In the genomic region with DNA sequence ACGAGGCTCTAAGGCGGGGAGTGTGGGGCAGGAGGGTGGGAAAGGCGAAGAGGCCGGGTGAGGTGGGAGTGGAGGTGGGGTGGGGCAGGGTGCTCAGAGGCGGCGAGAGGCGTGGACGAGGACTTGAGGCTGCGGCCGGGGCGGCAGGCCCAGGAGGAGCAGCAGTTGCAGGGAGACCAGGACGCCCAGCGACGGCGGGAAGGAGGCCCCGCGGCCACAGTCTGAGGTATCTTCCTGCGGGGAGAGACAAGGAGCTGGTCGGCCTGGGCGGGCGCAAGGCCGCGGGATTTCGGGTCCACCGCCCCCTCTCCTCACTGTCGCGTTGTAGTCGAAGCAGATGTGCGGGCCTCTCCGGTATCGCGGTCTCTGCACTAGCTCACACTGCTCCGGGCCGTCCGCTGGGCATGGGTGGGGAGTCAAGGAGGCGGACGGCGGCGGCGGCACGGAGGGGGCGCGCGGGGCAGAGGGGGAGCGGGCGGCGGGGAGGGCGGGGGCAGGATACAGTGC, we compare ENCODE assay signal across 8 cellular contexts. TPM values are rescaled to one million over a fixed set of nuclear protein-coding genes. Genes with fewer than 3 reads are reported as not detected.
DNase-seq lines count a peak whose midpoint lies in the region; ATAC-seq and TF ChIP-seq lines count a peak whose summit lies in the region.

No MANE protein-coding gene starts in this region.

- no peak for TF ChIP-seq CTCF in GM10266 (IDR thresholded peaks at IDR 0.05; ENCODE audit: control insufficient read depth, insufficient read depth, low read depth, missing control alignments)

- no peaks in the 10 kb centered on the region for H3K9me3 Mint-ChIP-seq in activated CD4-positive, alpha-beta memory T cell treated with anti-CD3 and anti-CD28 coated beads, Interleukin-2, amount 10 ng/mL, durations not matched to agents 7 days and 5 days
- H3K9me3 Mint-ChIP-seq in stimulated activated naive B cell treated with anti-CD40 and anti-IgM and Interleukin-4, amounts not matched to agents 10 μg/mL and 1 μg/mL and 100 μg/mL, for 72 hours, result no peaks in the 10 kb centered on the region

- no peaks in the 10 kb centered on the region for H3K27me3 Mint-ChIP-seq in activated CD4-positive, alpha-beta memory T cell treated with anti-CD3 and anti-CD28 coated beads, Interleukin-2, amount 10 ng/mL, durations not matched to agents 7 days and 5 days
- peaks cover 3 to 6% of the 10 kb centered on the region in 2 donors for H3K27me3 Mint-ChIP-seq in stimulated activated naive B cell treated with anti-CD40 and anti-IgM and Interleukin-4, amounts not matched to agents 10 μg/mL and 1 μg/mL and 100 μg/mL, for 72 hours

- H3K27me3 ChIP-seq in HAP-1 (ENCODE audit: low read depth), result no peaks in the 10 kb centered on the region
- no peaks in the 10 kb centered on the region for H3K27me3 ChIP-seq in iPS DF 6.9 (ENCODE audit: control insufficient read depth, insufficient read depth, low read length)

- no peak overlapping the region for H3K27ac Mint-ChIP-seq in activated CD4-positive, alpha-beta memory T cell treated with anti-CD3 and anti-CD28 coated beads, Interleukin-2, amount 10 ng/mL, durations not matched to agents 7 days and 5 days
- peak overlapping the region; percentile 85 for H3K27ac Mint-ChIP-seq in stimulated activated naive B cell treated with anti-CD40 and anti-IgM and Interleukin-4, amounts not matched to agents 10 μg/mL and 1 μg/mL and 100 μg/mL, for 72 hours

- H3K36me3 ChIP-seq in HAP-1 (replicated peaks) (no peaks in the 10 kb centered on the region), iPS DF 6.9 (ENCODE audit: control insufficient read depth, insufficient read depth, low read length) (no peaks in the 10 kb centered on the region; the same call in 1 of the 2 replicates)

- H3K4me3 Mint-ChIP-seq in activated CD4-positive, alpha-beta memory T cell treated with anti-CD3 and anti-CD28 coated beads, Interleukin-2, amount 10 ng/mL, durations not matched to agents 7 days and 5 days, result peak overlapping the region; percentile 75
- peak overlapping the region; percentile 89 to 92 for H3K4me3 Mint-ChIP-seq in stimulated activated naive B cell treated with anti-CD40 and anti-IgM and Interleukin-4, amounts not matched to agents 10 μg/mL and 1 μg/mL and 100 μg/mL, for 72 hours

- in situ Hi-C loops in HAP-1 (cut with MboI; ENCODE audit: low sequenced_read_pairs), result no loop called here

- H3K4me3 ChIP-seq in HAP-1 (peak overlapping the region; percentile 29), iPS DF 6.9 (ENCODE audit: low read length) (peak overlapping the region; percentile 52)

- H3K9me3 ChIP-seq in HAP-1 (no peaks in the 10 kb centered on the region), iPS DF 6.9 (ENCODE audit: control insufficient read depth, insufficient read depth, low read length) (no peaks in the 10 kb centered on the region)

- H3K27ac ChIP-seq in iPS DF 6.9 (ENCODE audit: low read length), result no peak overlapping the region

- H3K36me3 Mint-ChIP-seq in activated CD4-positive, alpha-beta memory T cell treated with anti-CD3 and anti-CD28 coated beads, Interleukin-2, amount 10 ng/mL, durations not matched to agents 7 days and 5 days (ENCODE audit: low read depth), result no peaks in the 10 kb centered on the region
- no peaks in the 10 kb centered on the region for H3K36me3 Mint-ChIP-seq in stimulated activated naive B cell treated with anti-CD40 and anti-IgM and Interleukin-4, amounts not matched to agents 10 μg/mL and 1 μg/mL and 100 μg/mL, for 72 hours

- POLR2A ChIA-PET in activated CD4-positive, alpha-beta memory T cell treated with anti-CD3 and anti-CD28 coated beads, Interleukin-2, amount 10 ng/mL, durations not matched to agents 7 days and 5 days (lab: Charles Lee), result interaction anchor here (1.1 to 2.1 kb wide), 2 partner anchors 15 to 24 kb away, joined by 3 to 19 read pairs; partner anchors contain the start of genes CYB561D2, NPRL2 and RASSF1

- CTCF ChIA-PET in activated CD4-positive, alpha-beta memory T cell treated with anti-CD3 and anti-CD28 coated beads, Interleukin-2, amount 10 ng/mL, durations not matched to agents 7 days and 5 days (lab: Charles Lee), result interaction anchor here (5.4 kb wide), 1 partner anchor 15 kb away, joined by 31 read pairs; the partner anchor contains the start of genes CYB561D2 and NPRL2

- H3K4me1 ChIP-seq in HAP-1, result peaks cover 7% of the 10 kb centered on the region
- peaks cover 5% of the 10 kb centered on the region; the same call in 1 of the 2 replicates for H3K4me1 ChIP-seq in iPS DF 6.9 (ENCODE audit: control insufficient read depth, insufficient read depth, low read length)

- ATAC-seq in stimulated activated naive B cell treated with anti-CD40 and anti-IgM and Interleukin-4, amounts not matched to agents 10 μg/mL and 1 μg/mL and 100 μg/mL, for 72 hours (replicated peaks), result peak; percentile 32 to 39
- ATAC-seq in GM18861 (IDR thresholded peaks at IDR 0.05; ENCODE audit: unreplicated experiment), result no peak

- H3K4me1 Mint-ChIP-seq in activated CD4-positive, alpha-beta memory T cell treated with anti-CD3 and anti-CD28 coated beads, Interleukin-2, amount 10 ng/mL, durations not matched to agents 7 days and 5 days, result peaks cover 17% of the 10 kb centered on the region
- H3K4me1 Mint-ChIP-seq in stimulated activated naive B cell treated with anti-CD40 and anti-IgM and Interleukin-4, amounts not matched to agents 10 μg/mL and 1 μg/mL and 100 μg/mL, for 72 hours, result peaks cover 13 to 29% of the 10 kb centered on the region in 2 donors

- no peak for DNase-seq in HAP-1 (ENCODE audit: low spot score in 2 of 2)
- no peak for DNase-seq in activated CD4-positive, alpha-beta memory T cell treated with anti-CD3 and anti-CD28 coated beads, Interleukin-2, amount 10 ng/mL, durations not matched to agents 7 days and 5 days
- no peak for DNase-seq in iPS DF 6.9 (ENCODE audit: low read depth, low spot score)
- peak; percentile 16 for DNase-seq in stimulated activated naive B cell treated with anti-CD40 and anti-IgM and Interleukin-4, amounts not matched to agents 10 μg/mL and 1 μg/mL and 100 μg/mL, for 72 hours
- no peak for DNase-seq in stimulated activated CD4-positive, alpha-beta T cell treated with anti-CD3 and anti-CD28 coated beads, Interleukin-2, amount 100 ng/mL, for 24 hours
- no peak for DNase-seq in GM10266 (ENCODE audit: extremely low spot score)
- no peak for DNase-seq in NCI-H510A treated with DMSO at 0.1 percent for 48 hours (lab: John Stamatoyannopoulos, UW)

- no CpG with 5 or more reads among the region's 48 CpGs for WGBS in iPS DF 6.9 (ENCODE audit: insufficient coverage, insufficient read length)

RNA-seq across cellular contexts. Expression of gene TMEM115, which starts 5.3 kb away (rescaled TPM):
- 10 to 100 TPM; 22.1 to 22.7 TPM for total RNA-seq in activated CD4-positive, alpha-beta memory T cell treated with anti-CD3 and anti-CD28 coated beads, Interleukin-2, amount 10 ng/mL, durations not matched to agents 7 days and 5 days

RNA-seq across cellular contexts. Expression of gene CYB561D2, which starts 14.0 kb away (rescaled TPM):
- 10 to 100 TPM; 37.1 to 39.7 TPM for total RNA-seq in activated CD4-positive, alpha-beta memory T cell treated with anti-CD3 and anti-CD28 coated beads, Interleukin-2, amount 10 ng/mL, durations not matched to agents 7 days and 5 days

RNA-seq across cellular contexts. Expression of gene NPRL2, which starts 14.1 kb away (rescaled TPM):
- 10 to 100 TPM; 48.8 to 50.1 TPM for total RNA-seq in activated CD4-positive, alpha-beta memory T cell treated with anti-CD3 and anti-CD28 coated beads, Interleukin-2, amount 10 ng/mL, durations not matched to agents 7 days and 5 days

RNA-seq across cellular contexts. Expression of gene ZMYND10, which starts 19.1 kb away (rescaled TPM):
- 1 to 10 TPM; 1.7 to 3.2 TPM for total RNA-seq in activated CD4-positive, alpha-beta memory T cell treated with anti-CD3 and anti-CD28 coated beads, Interleukin-2, amount 10 ng/mL, durations not matched to agents 7 days and 5 days

RNA-seq across cellular contexts. Expression of gene RASSF1, which starts 24.0 kb away (rescaled TPM):
- total RNA-seq in activated CD4-positive, alpha-beta memory T cell treated with anti-CD3 and anti-CD28 coated beads, Interleukin-2, amount 10 ng/mL, durations not matched to agents 7 days and 5 days, result 100 to 1,000 TPM; 157 to 160 TPM
